ENCODE assay signal across 16 cellular contexts in the genomic region with DNA sequence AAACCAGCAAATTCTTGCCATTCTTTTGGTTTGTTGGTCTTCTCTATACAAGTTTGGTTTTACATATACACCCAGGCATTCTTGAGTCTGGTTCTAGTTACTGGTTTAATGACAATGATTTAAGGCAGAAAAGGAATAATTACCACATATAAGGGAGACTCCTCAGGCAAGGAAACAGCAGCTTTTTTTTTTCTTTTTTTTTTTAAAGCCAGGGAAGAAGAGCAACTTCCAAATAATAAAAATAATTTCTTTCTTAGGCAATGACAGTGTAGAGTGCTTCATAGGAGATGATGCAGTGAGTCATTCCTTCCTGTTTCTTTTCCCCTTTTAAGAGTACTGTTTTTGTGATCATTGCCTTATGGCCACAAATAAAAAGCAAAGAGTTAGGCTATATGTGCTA.
DNase-seq lines count a peak whose midpoint lies in the region; ATAC-seq, FAIRE-seq and TF ChIP-seq lines count a peak whose summit lies in the region.
"Had no signal": no experiment of that assay in that cellular context is flagged by ENCODE, and none has a peak within 500 bp of the region (broad histone marks: within the 10 kb centered on the region; RNA-seq: fewer than 3 reads in every experiment).

No MANE protein-coding gene starts in this region.

- no peaks in the 10 kb centered on the region for H3K4me1 ChIP-seq in breast epithelium
- H3K4me1 ChIP-seq: esophagus muscularis mucosa had no signal

- H3K4me3 ChIP-seq in breast epithelium: no peak overlapping the region
- H3K4me3 ChIP-seq: coronary artery, esophagus muscularis mucosa, lung had no signal

- no peak for ATAC-seq in activated CD4-positive, CD25-positive, alpha-beta regulatory T cell treated with anti-CD3 and anti-CD28 coated beads, Interleukin-2, amount 50 U/mL, for 24 hours
- ATAC-seq in HG03175 (IDR thresholded peaks at IDR 0.05; ENCODE audit: unreplicated experiment): no peak

- TF ChIP-seq POLR2A in breast epithelium (IDR thresholded peaks at IDR 0.05): no peak

- TF ChIP-seq CTCF in MCF 10A (IDR thresholded peaks at IDR 0.05; ENCODE audit: unreplicated experiment): no peak
- TF ChIP-seq CTCF in breast epithelium (IDR thresholded peaks at IDR 0.05): no peak
- TF ChIP-seq CTCF in mesothelial cell of epicardium (IDR thresholded peaks at IDR 0.05; ENCODE audit: unreplicated experiment): no peak

- no peak overlapping the region for H3K27ac ChIP-seq in breast epithelium
- H3K27ac ChIP-seq: coronary artery, esophagus muscularis mucosa had no signal

- CTCF ChIA-PET in MCF 10A (lab: Yijun Ruan, JAX): interaction anchor here (0.7 kb wide), 1 partner anchor 10 kb away, joined by 3 read pairs; no protein-coding TSS in a partner anchor

- no peaks in the 10 kb centered on the region for H3K27me3 Mint-ChIP-seq in MCF 10A (ENCODE audit: insufficient read depth, unreplicated experiment)
- no peaks in the 10 kb centered on the region for H3K27me3 Mint-ChIP-seq in mesothelial cell of epicardium (ENCODE audit: low read depth)
- H3K27me3 Mint-ChIP-seq: type B pancreatic cell had no signal

- no peak overlapping the region for H3K27ac Mint-ChIP-seq in MCF 10A (ENCODE audit: low read depth, unreplicated experiment)
- H3K27ac Mint-ChIP-seq in mesothelial cell of epicardium: no peak overlapping the region
- H3K27ac Mint-ChIP-seq: type B pancreatic cell had no signal

- no TSS peak for BruUV-seq in MCF 10A (replicated peaks; lab: Mats Ljungman, UMichigan)

- H3K4me3 Mint-ChIP-seq in MCF 10A (ENCODE audit: unreplicated experiment): no peak overlapping the region
- H3K4me3 Mint-ChIP-seq in mesothelial cell of epicardium: no peak overlapping the region
- H3K4me3 Mint-ChIP-seq: type B pancreatic cell had no signal

- H3K9me3 Mint-ChIP-seq in MCF 10A (ENCODE audit: unreplicated experiment) (no peaks in the 10 kb centered on the region), mesothelial cell of epicardium (peaks cover 6% of the 10 kb centered on the region)
- H3K9me3 Mint-ChIP-seq: type B pancreatic cell had no signal

- FAIRE-seq in HTR-8/SVneo (lab: Jason Lieb, UNC): no peak
- FAIRE-seq: D721Med had no signal

- peaks cover 0 to 1% of the 10 kb centered on the region in 2 donors for H3K9me3 ChIP-seq in breast epithelium
- H3K9me3 ChIP-seq: esophagus muscularis mucosa had no signal

- H3K27me3 ChIP-seq in breast epithelium: no peaks in the 10 kb centered on the region
- H3K27me3 ChIP-seq: esophagus muscularis mucosa had no signal

- H3K36me3 ChIP-seq in breast epithelium: no peaks in the 10 kb centered on the region
- H3K36me3 ChIP-seq: esophagus muscularis mucosa had no signal

- H3K4me1 Mint-ChIP-seq in MCF 10A (ENCODE audit: insufficient read depth, unreplicated experiment): peaks cover 7% of the 10 kb centered on the region
- H3K4me1 Mint-ChIP-seq in mesothelial cell of epicardium: no peaks in the 10 kb centered on the region

- intact Hi-C loops in MCF 10A (cut with micrococcal nuclease): no loop called here
- intact Hi-C loops in breast epithelium (cut with DNase I; ENCODE audit: low total_unique reads): no loop called here

- H3K36me3 Mint-ChIP-seq in MCF 10A (ENCODE audit: insufficient read depth, unreplicated experiment) (no peaks in the 10 kb centered on the region), mesothelial cell of epicardium (no peaks in the 10 kb centered on the region)
- H3K36me3 Mint-ChIP-seq: type B pancreatic cell had no signal

- peak; percentile 29 for DNase-seq in MCF 10A (ENCODE audit: unreplicated experiment)
- no peak for DNase-seq in breast epithelium (ENCODE audit: low spot score in 2 of 2)
- DNase-seq in RPMI7951 (ENCODE audit: low read depth): peak; percentile 5
- DNase-seq in dermis blood vessel endothelial cell: peak; percentile 6
- DNase-seq in HTR-8/SVneo (ENCODE audit: insufficient read length, low spot score): no peak
- DNase-seq in mesothelial cell of epicardium (ENCODE audit: low spot score in 2 of 2, unreplicated experiment in 2 of 2): no peak
- DNase-seq: 8988T; activated CD4-positive, alpha-beta T cell treated with anti-CD3 and anti-CD28 coated beads for 48 hours; NCI-H1105 had no signal

- POLR2A ChIA-PET in MCF 10A (lab: Yijun Ruan, JAX): no interaction called here

Comparison
In these comparisons a context has a peak if more than half of its experiments do, and no peak if none do; other contexts are left out.
1. DNase-seq: peak in MCF 10A (single experiment), RPMI7951 (single experiment) and dermis blood vessel endothelial cell (single experiment); none in breast epithelium (0 of 2), HTR-8/SVneo (single experiment) and mesothelial cell of epicardium (0 of 2).